20 cellular contexts compared by ENCODE assay signal in the genomic region with DNA sequence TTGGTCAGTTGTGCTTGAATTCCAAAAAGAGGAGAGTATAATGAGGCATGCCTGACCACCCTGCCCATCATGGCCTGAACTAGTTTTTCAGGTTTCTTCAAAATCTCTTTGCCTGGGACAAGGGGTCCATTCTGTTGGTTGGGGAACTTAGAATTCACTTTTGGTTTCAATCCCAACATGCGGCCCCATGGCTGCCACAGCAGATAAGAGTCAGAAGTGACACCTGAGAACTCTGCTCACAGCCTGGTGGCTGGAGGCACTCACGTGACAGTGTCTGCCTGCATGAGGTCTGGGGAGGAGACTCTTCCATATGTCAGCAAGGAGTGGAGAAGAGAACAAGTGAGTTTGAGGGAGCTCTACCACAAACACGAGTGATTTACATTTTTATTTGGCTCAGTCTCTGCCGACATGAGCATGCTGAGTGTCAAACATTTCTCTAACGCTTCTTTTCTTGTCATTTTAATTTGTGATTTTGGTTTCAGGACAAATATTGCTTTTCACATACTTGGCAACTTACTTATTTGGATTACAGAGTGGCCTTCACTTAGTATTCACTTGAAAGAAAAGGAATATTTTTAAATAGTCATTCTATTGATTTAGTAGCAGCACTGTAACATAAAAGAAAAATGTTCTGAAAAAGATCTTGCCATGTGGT.
DNase-seq lines count a peak whose midpoint lies in the region; ATAC-seq and TF ChIP-seq lines count a peak whose summit lies in the region.
"Had no signal": no experiment of that assay in that cellular context is flagged by ENCODE, and none has a peak within 500 bp of the region (broad histone marks: within the 10 kb centered on the region; RNA-seq: fewer than 3 reads in every experiment).

No MANE protein-coding gene starts in this region.

- H3K9me3 Mint-ChIP-seq in naive B cell (peaks cover 0 to 3% (median 0%) of the 10 kb centered on the region in 7 donors), immature natural killer cell (peaks cover 0 to 2% (median 0%) of the 10 kb centered on the region in 6 donors)
- H3K9me3 Mint-ChIP-seq in effector memory CD8-positive, alpha-beta T cell = peaks cover 12 to 13% of the 10 kb centered on the region in 2 donors
- H3K9me3 Mint-ChIP-seq: activated CD4-positive, alpha-beta memory T cell treated with anti-CD3 and anti-CD28 coated beads for 36 hours; activated naive CD4-positive, alpha-beta T cell treated with anti-CD3 and anti-CD28 coated beads, Interleukin-2, amount 50 U/mL, for 24 hours; stimulated activated naive CD8-positive, alpha-beta T cell treated with anti-CD3 and anti-CD28 coated beads, Interleukin-15, Interleukin-2, amounts not matched to agents 100 ng/mL and 50 ng/mL, for 24 hours had no signal

- H3K27ac Mint-ChIP-seq in naive B cell (peak overlapping the region in 1 of 6 donors; percentile 75), immature natural killer cell (no peak overlapping the region)
- no peak overlapping the region for H3K27ac Mint-ChIP-seq in effector memory CD8-positive, alpha-beta T cell
- H3K27ac Mint-ChIP-seq: activated CD4-positive, alpha-beta memory T cell treated with anti-CD3 and anti-CD28 coated beads for 36 hours; activated naive CD4-positive, alpha-beta T cell treated with anti-CD3 and anti-CD28 coated beads, Interleukin-2, amount 50 U/mL, for 24 hours; natural killer cell; stimulated activated naive CD8-positive, alpha-beta T cell treated with anti-CD3 and anti-CD28 coated beads, Interleukin-15, Interleukin-2, amounts not matched to agents 100 ng/mL and 50 ng/mL, for 24 hours had no signal

- no peaks in the 10 kb centered on the region for H3K79me2 ChIP-seq in PC-9 (ENCODE audit: low read depth)

- intact Hi-C loops in PC-9 (cut with micrococcal nuclease; ENCODE audit: unreplicated experiment) = no loop called here

- CTCF ChIA-PET in PC-9 (lab: Charles Lee) = no interaction called here

- TF ChIP-seq CTCF in GM12865 (IDR thresholded peaks at IDR 0.05; ENCODE audit: insufficient read depth, low read depth, low read length, missing control alignments) (no peak), PC-9 (conservative IDR thresholded peaks at IDR 0.05) (no peak)

- H4K20me1 ChIP-seq in PC-9 (ENCODE audit: insufficient read depth) = no peaks in the 10 kb centered on the region

- POLR2A ChIA-PET in PC-9 (lab: Charles Lee; ENCODE audit: unreplicated experiment) = no interaction called here

- H3F3A ChIP-seq in PC-9 (ENCODE audit: insufficient read depth, low read depth) = no peaks in the 10 kb centered on the region

- no TSS peak for BruUV-seq in PC-9 (replicated peaks; lab: Mats Ljungman, UMichigan)

- H3K36me3 ChIP-seq in PC-9 (ENCODE audit: low read depth) = no peaks in the 10 kb centered on the region

- H3K4me1 ChIP-seq in PC-9 (replicated peaks; ENCODE audit: insufficient read depth) = no peaks in the 10 kb centered on the region

- no peaks in the 10 kb centered on the region for H3K9me2 ChIP-seq in PC-9 (ENCODE audit: insufficient read depth)

- H3K36me3 Mint-ChIP-seq in naive B cell = no peaks in the 10 kb centered on the region
- H3K36me3 Mint-ChIP-seq in effector memory CD8-positive, alpha-beta T cell (ENCODE audit: insufficient read depth) = no peaks in the 10 kb centered on the region
- H3K36me3 Mint-ChIP-seq in immature natural killer cell = no peaks in the 10 kb centered on the region
- H3K36me3 Mint-ChIP-seq: activated CD4-positive, alpha-beta memory T cell treated with anti-CD3 and anti-CD28 coated beads for 36 hours; activated naive CD4-positive, alpha-beta T cell treated with anti-CD3 and anti-CD28 coated beads, Interleukin-2, amount 50 U/mL, for 24 hours; natural killer cell had no signal

- DNase-seq in GM12865 (ENCODE audit: low read depth) = peak; percentile 39
- peak in 1 of 2 experiments; percentile 37 for DNase-seq in PC-9
- no peak for DNase-seq in naive B cell
- DNase-seq in effector memory CD8-positive, alpha-beta T cell = no peak
- DNase-seq in immature natural killer cell = no peak
- DNase-seq: activated CD4-positive, alpha-beta memory T cell treated with anti-CD3 and anti-CD28 coated beads for 36 hours; activated T-cell treated with anti-CD3 and anti-CD28 coated beads, Interleukin-2, amount 50 U/mL, for 4 hours; foreskin melanocyte; natural killer cell; NCI-H187 treated with DMSO at 0.1 percent for 48 hours; NCI-H526 treated with DMSO at 0.1 percent for 48 hours; stimulated activated CD4-positive, alpha-beta T cell treated with anti-CD3 and anti-CD28 coated beads, Interleukin-15, amount 100 ng/mL, for 24 hours had no signal

- no peak overlapping the region for H3K4me3 ChIP-seq in GM12865 (ENCODE audit: low read depth, low read length)
- no peak overlapping the region for H3K4me3 ChIP-seq in PC-9
- H3K4me3 ChIP-seq: coronary artery, lung had no signal

- H3K27me3 Mint-ChIP-seq in naive B cell (peaks cover 0 to 15% (median 0%) of the 10 kb centered on the region in 3 donors), immature natural killer cell (ENCODE audit: low read depth in 3 of 3) (peaks cover 0 to 2% (median 2%) of the 10 kb centered on the region in 3 donors)
- no peaks in the 10 kb centered on the region for H3K27me3 Mint-ChIP-seq in effector memory CD8-positive, alpha-beta T cell
- H3K27me3 Mint-ChIP-seq: activated CD4-positive, alpha-beta memory T cell treated with anti-CD3 and anti-CD28 coated beads for 36 hours; activated naive CD4-positive, alpha-beta T cell treated with anti-CD3 and anti-CD28 coated beads, Interleukin-2, amount 50 U/mL, for 24 hours had no signal

- peak overlapping the region; percentile 11; the same call in 1 of the 2 replicates for H3K4me2 ChIP-seq in PC-9

- no peak overlapping the region for H3K27ac ChIP-seq in PC-9
- H3K27ac ChIP-seq: coronary artery had no signal

- no peaks in the 10 kb centered on the region for H3K9me3 ChIP-seq in PC-9 (ENCODE audit: insufficient read depth, low read depth)

- ATAC-seq in HG02642 (IDR thresholded peaks at IDR 0.05; ENCODE audit: poor library complexity, unreplicated experiment) (peak; percentile 60), naive B cell (ENCODE audit: low read depth in 2 of 2) (peak; percentile 21 to 25), HG03175 (IDR thresholded peaks at IDR 0.05; ENCODE audit: unreplicated experiment) (no peak), HG02840 (IDR thresholded peaks at IDR 0.05; ENCODE audit: low FRiP score, unreplicated experiment) (no peak)
- no peak for ATAC-seq in effector memory CD8-positive, alpha-beta T cell (replicated peaks)
- ATAC-seq: activated T-cell treated with anti-CD3 and anti-CD28 coated beads, Interleukin-2, amount 50 U/mL, for 4 hours; natural killer cell; Panc1 had no signal

- no peak overlapping the region for H2AFZ ChIP-seq in PC-9

- H3K27me3 ChIP-seq in PC-9 (ENCODE audit: insufficient read depth, low read depth) = peaks cover 16% of the 10 kb centered on the region; the same call in 1 of the 2 replicates

- H3K4me1 Mint-ChIP-seq in naive B cell (no peaks in the 10 kb centered on the region), immature natural killer cell (no peaks in the 10 kb centered on the region)
- H3K4me1 Mint-ChIP-seq in effector memory CD8-positive, alpha-beta T cell (ENCODE audit: low read depth in 2 of 2) = no peaks in the 10 kb centered on the region
- H3K4me1 Mint-ChIP-seq: activated naive CD4-positive, alpha-beta T cell treated with anti-CD3 and anti-CD28 coated beads, Interleukin-2, amount 50 U/mL, for 24 hours; natural killer cell had no signal

- H3K4me3 Mint-ChIP-seq in naive B cell (no peak overlapping the region), immature natural killer cell (no peak overlapping the region)
- no peak overlapping the region for H3K4me3 Mint-ChIP-seq in effector memory CD8-positive, alpha-beta T cell
- H3K4me3 Mint-ChIP-seq: activated CD4-positive, alpha-beta memory T cell treated with anti-CD3 and anti-CD28 coated beads for 36 hours; activated naive CD4-positive, alpha-beta T cell treated with anti-CD3 and anti-CD28 coated beads, Interleukin-2, amount 50 U/mL, for 24 hours; activated T-cell treated with anti-CD3 and anti-CD28 coated beads, Interleukin-2, amount 50 U/mL, for 4 hours; natural killer cell; stimulated activated naive CD8-positive, alpha-beta T cell treated with anti-CD3 and anti-CD28 coated beads, Interleukin-15, Interleukin-2, amounts not matched to agents 100 ng/mL and 50 ng/mL, for 24 hours had no signal

Comparison
In these comparisons a context has a peak if more than half of its experiments do, and no peak if none do; other contexts are left out.
1. ATAC-seq: peak in HG02642 (single experiment) and naive B cell (2 of 2); none in effector memory CD8-positive, alpha-beta T cell (single experiment), HG03175 (single experiment) and HG02840 (single experiment).